8 cellular contexts compared by ENCODE assay signal in the genomic region with DNA sequence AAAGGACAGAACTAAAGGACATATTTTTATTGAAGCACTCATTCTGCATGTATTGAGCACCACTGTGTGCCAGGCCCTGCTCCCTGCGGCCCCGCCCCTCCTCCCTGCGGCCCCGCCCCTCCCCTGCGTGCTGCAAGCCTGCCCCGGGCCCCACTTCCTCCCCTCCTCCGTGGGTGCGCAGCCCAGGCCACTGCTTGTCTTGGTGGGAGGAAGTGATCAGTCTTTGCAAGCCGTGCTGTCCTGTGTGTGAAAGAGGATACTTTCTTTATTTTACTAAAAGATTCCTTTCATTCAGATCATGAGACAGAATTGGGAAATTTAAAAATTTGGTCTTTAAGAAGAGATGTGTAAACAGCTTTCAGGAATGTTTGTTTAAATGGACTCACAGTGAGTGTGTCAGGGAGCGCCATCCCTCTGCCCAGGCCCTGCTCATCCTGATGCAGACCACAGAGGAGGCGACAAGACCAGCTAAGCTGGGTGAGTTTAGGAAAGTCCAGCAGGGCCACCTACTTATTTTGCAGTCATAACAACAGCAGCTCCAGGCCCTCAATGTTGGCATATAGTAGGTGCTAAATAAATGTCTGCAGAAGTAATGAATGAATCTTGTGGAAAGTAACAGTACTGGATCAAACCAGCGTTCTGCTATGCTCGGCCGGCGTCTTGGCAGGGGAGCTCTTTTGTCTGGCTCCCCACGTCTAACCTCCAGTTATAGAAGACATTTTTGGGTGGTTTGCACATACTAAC.
DNase-seq lines count a peak whose midpoint lies in the region; ATAC-seq and TF ChIP-seq lines count a peak whose summit lies in the region.

No MANE protein-coding gene starts in this region.

- DNase-seq in T-helper 2 cell = peak in 3 of 5 experiments; percentile 31 to 73 (median 33)
- DNase-seq in T-helper 2 cell treated with Interferon-gamma antibody and Interleukin-4, amounts not matched to agents 5 μg/mL and 100 μg/mL, for 36 hours (ENCODE audit: low spot score) = no peak
- peak; percentile 80 for DNase-seq in activated naive CD4-positive, alpha-beta T cell treated with anti-CD3 and anti-CD28 coated beads for 36 hours
- peak; percentile 89 for DNase-seq in mesenteric fat pad (ENCODE audit: low spot score)
- DNase-seq in type B pancreatic cell (ENCODE audit: extremely low spot score, unreplicated experiment) = no peak
- DNase-seq in mucosa of gallbladder (ENCODE audit: low spot score) = no peak
- DNase-seq in ascending aorta (ENCODE audit: low spot score in 2 of 2) = no peak

- no peak for ATAC-seq in gastroesophageal sphincter

- intact Hi-C loops in activated naive CD4-positive, alpha-beta T cell treated with anti-CD3 and anti-CD28 coated beads for 36 hours (cut with micrococcal nuclease) = loop anchor here (5.0 kb wide), 1 partner anchor 86 kb away; no protein-coding TSS in a partner anchor
- intact Hi-C loops in ascending aorta (cut with DNase I) = no loop called here

- H3K27me3 ChIP-seq in gastroesophageal sphincter (no peaks in the 10 kb centered on the region), ascending aorta (no peaks in the 10 kb centered on the region)

- CTCF ChIA-PET in activated naive CD4-positive, alpha-beta T cell treated with anti-CD3 and anti-CD28 coated beads for 36 hours (lab: Charles Lee) = interaction anchor here (1.3 kb wide), 1 partner anchor 13 kb away, joined by 5 read pairs; no protein-coding TSS in a partner anchor

- H3K9me3 ChIP-seq in gastroesophageal sphincter (no peaks in the 10 kb centered on the region), ascending aorta (no peaks in the 10 kb centered on the region)

- H3K27ac Mint-ChIP-seq in T-helper 2 cell treated with Interferon-gamma antibody and Interleukin-4, amounts not matched to agents 5 μg/mL and 100 μg/mL, for 36 hours = no peak overlapping the region
- H3K27ac Mint-ChIP-seq in activated naive CD4-positive, alpha-beta T cell treated with anti-CD3 and anti-CD28 coated beads for 36 hours = peak overlapping the region; percentile 74
- no peak overlapping the region for H3K27ac Mint-ChIP-seq in type B pancreatic cell

- WGBS in gastroesophageal sphincter (ENCODE audit: low coverage in 1 of 2), 2 donors = 76 to 91% methylated on average over 4 to 6 of the region's 16 CpGs

- H3K27ac ChIP-seq in gastroesophageal sphincter (no peak overlapping the region), ascending aorta (no peak overlapping the region)

- H3K4me1 ChIP-seq in gastroesophageal sphincter (peaks cover 0 to 63% (median 11%) of the 10 kb centered on the region in 3 donors), ascending aorta (no peaks in the 10 kb centered on the region)

- H3K27me3 Mint-ChIP-seq in T-helper 2 cell treated with Interferon-gamma antibody and Interleukin-4, amounts not matched to agents 5 μg/mL and 100 μg/mL, for 36 hours (ENCODE audit: low read depth) = peaks cover 13% of the 10 kb centered on the region
- H3K27me3 Mint-ChIP-seq in activated naive CD4-positive, alpha-beta T cell treated with anti-CD3 and anti-CD28 coated beads for 36 hours (ENCODE audit: low read depth) = no peaks in the 10 kb centered on the region
- H3K27me3 Mint-ChIP-seq in type B pancreatic cell = no peaks in the 10 kb centered on the region

- no peaks in the 10 kb centered on the region for H3K36me3 Mint-ChIP-seq in T-helper 2 cell treated with Interferon-gamma antibody and Interleukin-4, amounts not matched to agents 5 μg/mL and 100 μg/mL, for 36 hours (ENCODE audit: low read depth)
- no peaks in the 10 kb centered on the region for H3K36me3 Mint-ChIP-seq in activated naive CD4-positive, alpha-beta T cell treated with anti-CD3 and anti-CD28 coated beads for 36 hours (ENCODE audit: low read depth)
- no peaks in the 10 kb centered on the region for H3K36me3 Mint-ChIP-seq in type B pancreatic cell

- no peak overlapping the region for H3K4me3 ChIP-seq in gastroesophageal sphincter
- no peak overlapping the region for H3K4me3 ChIP-seq in ascending aorta

- H3K4me3 Mint-ChIP-seq in T-helper 2 cell treated with Interferon-gamma antibody and Interleukin-4, amounts not matched to agents 5 μg/mL and 100 μg/mL, for 36 hours = no peak overlapping the region
- H3K4me3 Mint-ChIP-seq in activated naive CD4-positive, alpha-beta T cell treated with anti-CD3 and anti-CD28 coated beads for 36 hours = peak overlapping the region; percentile 44
- H3K4me3 Mint-ChIP-seq in type B pancreatic cell = peak overlapping the region; percentile 25

- TF ChIP-seq EP300 in gastroesophageal sphincter (IDR thresholded peaks at IDR 0.05) = no peak

- H3K9me3 Mint-ChIP-seq in T-helper 2 cell treated with Interferon-gamma antibody and Interleukin-4, amounts not matched to agents 5 μg/mL and 100 μg/mL, for 36 hours = no peaks in the 10 kb centered on the region
- H3K9me3 Mint-ChIP-seq in activated naive CD4-positive, alpha-beta T cell treated with anti-CD3 and anti-CD28 coated beads for 36 hours = peaks cover 3% of the 10 kb centered on the region
- no peaks in the 10 kb centered on the region for H3K9me3 Mint-ChIP-seq in type B pancreatic cell

- peaks cover 12% of the 10 kb centered on the region for H3K4me1 Mint-ChIP-seq in T-helper 2 cell treated with Interferon-gamma antibody and Interleukin-4, amounts not matched to agents 5 μg/mL and 100 μg/mL, for 36 hours (ENCODE audit: low read depth)
- H3K4me1 Mint-ChIP-seq in activated naive CD4-positive, alpha-beta T cell treated with anti-CD3 and anti-CD28 coated beads for 36 hours (ENCODE audit: low read depth) = peaks cover 71% of the 10 kb centered on the region
- H3K4me1 Mint-ChIP-seq in type B pancreatic cell (ENCODE audit: unreplicated experiment) = peaks cover 42% of the 10 kb centered on the region

- H3K36me3 ChIP-seq in gastroesophageal sphincter = no peaks in the 10 kb centered on the region
- no peaks in the 10 kb centered on the region for H3K36me3 ChIP-seq in ascending aorta

- TF ChIP-seq CTCF in type B pancreatic cell (conservative IDR thresholded peaks at IDR 0.05) (no peak), gastroesophageal sphincter (IDR thresholded peaks at IDR 0.05) (no peak), ascending aorta (IDR thresholded peaks at IDR 0.05) (no peak)

- no peak for TF ChIP-seq POLR2A in gastroesophageal sphincter (IDR thresholded peaks at IDR 0.05)

Comparison
In these comparisons a context has a peak if more than half of its experiments do, and no peak if none do; other contexts are left out.
1. DNase-seq: peak in T-helper 2 cell (3 of 5), activated naive CD4-positive, alpha-beta T cell treated with anti-CD3 and anti-CD28 coated beads for 36 hours (single experiment) and mesenteric fat pad (single experiment); none in T-helper 2 cell treated with Interferon-gamma antibody and Interleukin-4, amounts not matched to agents 5 μg/mL and 100 μg/mL, for 36 hours (single experiment), type B pancreatic cell (single experiment), mucosa of gallbladder (single experiment) and ascending aorta (0 of 2).